In the genomic region with DNA sequence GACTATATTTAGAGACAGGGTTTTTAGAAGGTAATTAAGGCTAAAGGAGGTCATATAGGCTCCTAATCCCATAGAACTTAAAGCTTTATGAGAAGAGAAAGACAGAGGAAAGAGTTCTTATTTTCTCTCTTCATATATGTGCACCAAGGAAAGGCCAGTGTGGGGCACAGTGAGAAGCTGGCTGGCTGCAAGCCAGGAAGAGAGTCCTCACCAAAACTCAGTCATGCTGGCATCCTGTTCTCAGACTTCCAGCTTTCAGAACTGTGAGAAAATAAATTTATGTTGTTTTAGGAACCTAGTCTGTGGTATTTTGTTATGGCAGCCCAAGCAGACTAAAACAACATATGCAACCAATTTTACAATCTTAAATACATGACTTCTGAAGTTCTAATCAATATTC, we compare ENCODE assay signal across 18 cellular contexts. TPM values are rescaled to one million over a fixed set of nuclear protein-coding genes. Genes with fewer than 3 reads are reported as not detected.
DNase-seq lines count a peak whose midpoint lies in the region; ATAC-seq and TF ChIP-seq lines count a peak whose summit lies in the region.
"Had no signal": no experiment of that assay in that cellular context is flagged by ENCODE, and none has a peak within 500 bp of the region (broad histone marks: within the 10 kb centered on the region; RNA-seq: fewer than 3 reads in every experiment).

No MANE protein-coding gene starts in this region.

- TF ChIP-seq CTCF in astrocyte of the spinal cord (IDR thresholded peaks at IDR 0.05; ENCODE audit: low read depth, low read length), result no peak
- TF ChIP-seq CTCF in endodermal cell (conservative IDR thresholded peaks at IDR 0.05), result no peak

- in situ Hi-C loops in astrocyte of the spinal cord (cut with HindIII; ENCODE audit: low sequenced_read_pairs), result no loop called here

- H3K4me1 ChIP-seq in ACC112 (ENCODE audit: control insufficient read depth, insufficient read depth, low read length, unreplicated experiment) (peaks cover 16% of the 10 kb centered on the region), endodermal cell (ENCODE audit: control insufficient read depth, insufficient read depth, low read length) (peaks cover 8% of the 10 kb centered on the region)
- H3K4me1 ChIP-seq: A549, transverse colon had no signal

- H3K27me3 ChIP-seq in ACC112 (ENCODE audit: insufficient read depth, low read length), result no peaks in the 10 kb centered on the region
- no peaks in the 10 kb centered on the region for H3K27me3 ChIP-seq in endodermal cell (ENCODE audit: control insufficient read depth, insufficient read depth, low read length, poor library complexity, severe bottlenecking)
- H3K27me3 ChIP-seq: transverse colon had no signal

- peaks cover 12% of the 10 kb centered on the region for H3K4me1 Mint-ChIP-seq in endodermal cell

- no peaks in the 10 kb centered on the region for H3K36me3 Mint-ChIP-seq in endodermal cell (ENCODE audit: low read depth)

- peak overlapping the region; percentile 46 for H2AFZ ChIP-seq in ACC112 (ENCODE audit: low read length, unreplicated experiment)

- no peak overlapping the region for H3K27ac Mint-ChIP-seq in endodermal cell

- no peak overlapping the region for H3K9ac ChIP-seq in endodermal cell (ENCODE audit: extremely low read depth, low read length, poor library complexity, severe bottlenecking)

- ATAC-seq in GM19467 (IDR thresholded peaks at IDR 0.05; ENCODE audit: unreplicated experiment) (peak; percentile 51), HG03108 (IDR thresholded peaks at IDR 0.05; ENCODE audit: unreplicated experiment) (peak; percentile 60)
- ATAC-seq: A549 had no signal

- H3K4me3 ChIP-seq in ACC112 (ENCODE audit: low read depth, low read length) (no peak overlapping the region), astrocyte of the spinal cord (ENCODE audit: low read depth, low read length) (no peak overlapping the region), endodermal cell (ENCODE audit: low read length) (no peak overlapping the region)
- H3K4me3 ChIP-seq: A549, transverse colon had no signal

- no peaks in the 10 kb centered on the region for H3K9me3 ChIP-seq in endodermal cell (ENCODE audit: control insufficient read depth, low read length)
- H3K9me3 ChIP-seq: A549, transverse colon had no signal

- H3K27me3 Mint-ChIP-seq in endodermal cell (ENCODE audit: insufficient read depth), result no peaks in the 10 kb centered on the region

- DNase-seq in astrocyte of the spinal cord (ENCODE audit: low read depth, low spot score) (peak; percentile 16), endodermal cell (no peak), MV-4-11 (lab: John Stamatoyannopoulos, UW) (no peak), HuH-7.5 (ENCODE audit: low spot score) (no peak)
- DNase-seq in stimulated activated CD4-positive, alpha-beta T cell treated with anti-CD3 and anti-CD28 coated beads, Interleukin-2, amount 100 ng/mL, for 48 hours, result no peak
- DNase-seq: activated CD4-positive, alpha-beta T cell treated with anti-CD3 and anti-CD28 coated beads, Interleukin-2, amount 50 U/mL, for 48 hours; activated gamma-delta T cell; Calu3; GOT3; NCI-H524; nucleus accumbens; Right ventricle myocardium superior; T-helper 9 cell; transverse colon had no signal

- no peak overlapping the region for H3K4me3 Mint-ChIP-seq in endodermal cell

- no peaks in the 10 kb centered on the region for H3K79me2 ChIP-seq in ACC112 (ENCODE audit: control insufficient read depth, insufficient read depth, low read length, unreplicated experiment)

- no peaks in the 10 kb centered on the region for H3K36me3 ChIP-seq in ACC112 (ENCODE audit: insufficient read depth, low read length)
- H3K36me3 ChIP-seq in endodermal cell (ENCODE audit: control insufficient read depth, insufficient read depth, low read length), result no peaks in the 10 kb centered on the region
- H3K36me3 ChIP-seq: transverse colon had no signal

- no peak overlapping the region for H3K27ac ChIP-seq in ACC112 (ENCODE audit: low read depth, low read length)
- H3K27ac ChIP-seq in endodermal cell (ENCODE audit: low read depth, low read length), result no peak overlapping the region
- H3K27ac ChIP-seq: A549, transverse colon had no signal

- no peaks in the 10 kb centered on the region for H3K9me3 Mint-ChIP-seq in endodermal cell

RNA-seq across cellular contexts. Expression of a gene that starts 31.5 kb away (rescaled TPM):
- 100 to 1,000 TPM; 185 to 209 TPM for total RNA-seq in endodermal cell
- 122 TPM for polyA plus RNA-seq in endodermal cell (2013, experiment 1 of 2)
- polyA plus RNA-seq in endodermal cell (2013, experiment 2 of 2), result 118 TPM
